Comparison of ENCODE assay signal across 8 cellular contexts in the genomic region with DNA sequence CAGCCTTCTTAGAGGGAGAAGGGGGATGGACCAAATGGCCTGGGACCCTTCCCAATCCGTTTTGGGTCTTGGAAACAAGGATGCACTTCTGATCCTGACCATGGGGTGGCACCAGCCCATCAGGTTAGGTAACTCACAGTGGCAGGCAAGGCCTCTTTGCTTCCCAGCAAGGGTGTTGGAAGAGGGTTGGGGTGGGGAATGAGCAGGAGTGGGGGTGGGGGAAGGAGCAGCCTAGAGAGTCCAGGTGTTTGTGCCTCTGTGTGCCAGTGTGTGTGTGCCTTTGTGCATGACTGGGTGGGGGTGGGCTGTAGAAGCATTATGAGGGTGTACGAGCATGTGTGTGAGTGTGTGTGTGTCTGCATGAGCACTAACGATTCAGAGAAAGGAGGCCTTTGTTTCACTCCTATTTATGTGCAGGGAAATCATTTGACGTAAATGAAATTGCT.
DNase-seq lines count a peak whose midpoint lies in the region; TF ChIP-seq lines count a peak whose summit lies in the region.

No MANE protein-coding gene starts in this region.

- DNase-seq in NCI-H2227 treated with DMSO at 0.1 percent for 48 hours (lab: John Stamatoyannopoulos, UW) (peak; percentile 31), cerebellar cortex (ENCODE audit: low spot score) (peak; percentile 39), germinal center (ENCODE audit: low spot score) (no peak), mesenteric fat pad (ENCODE audit: low spot score) (no peak)
- DNase-seq in activated effector memory CD4-positive, alpha-beta T cell treated with Interleukin-2 at 50 U/mL for 16 hours: no peak

- no peak overlapping the region for H3K4me2 ChIP-seq in DOHH2 (ENCODE audit: low read length)

- POLR2A ChIA-PET in HEK293 (lab: Yijun Ruan, JAX): no interaction called here

- H3K4me1 ChIP-seq in DOHH2 (ENCODE audit: control insufficient read depth, low read length) (no peaks in the 10 kb centered on the region), HEK293 (ENCODE audit: control insufficient read depth, insufficient read depth, low read length) (no peaks in the 10 kb centered on the region), liver (ENCODE audit: control insufficient read depth in 4 of 4, insufficient read depth in 4 of 4, low read length in 3 of 4) (no peaks in the 10 kb centered on the region)

- H3K9me3 ChIP-seq in DOHH2 (ENCODE audit: control insufficient read depth, insufficient read depth, low read length): no peaks in the 10 kb centered on the region
- H3K9me3 ChIP-seq in HEK293 (ENCODE audit: control insufficient read depth, insufficient read depth, low read depth, low read length): no peaks in the 10 kb centered on the region
- H3K9me3 ChIP-seq in liver (ENCODE audit: control insufficient read depth in 4 of 4, low read length in 3 of 4): no peaks in the 10 kb centered on the region

- H3K36me3 ChIP-seq in DOHH2 (ENCODE audit: control insufficient read depth, low read length) (no peaks in the 10 kb centered on the region), HEK293 (ENCODE audit: control insufficient read depth in 2 of 2, insufficient read depth in 1 of 2, low read length in 2 of 2) (no peaks in the 10 kb centered on the region), liver (ENCODE audit: control insufficient read depth in 4 of 4, insufficient read depth in 3 of 4, low read depth in 1 of 4, low read length in 3 of 4) (no peaks in the 10 kb centered on the region)

- TF ChIP-seq RAD21 in liver (IDR thresholded peaks at IDR 0.05): peak; percentile 94

- H3K4me3 ChIP-seq in DOHH2 (ENCODE audit: low read length): no peak overlapping the region
- H3K4me3 ChIP-seq in HEK293 (ENCODE audit: low read depth, low read length): no peak overlapping the region
- no peak overlapping the region for H3K4me3 ChIP-seq in liver (ENCODE audit: low read depth in 1 of 3, low read length in 3 of 3)

- H3K9me2 ChIP-seq in DOHH2 (replicated peaks; ENCODE audit: control insufficient read depth, low read length): no peaks in the 10 kb centered on the region

- H3K27ac ChIP-seq in DOHH2 (ENCODE audit: low read depth, low read length) (no peak overlapping the region), HEK293 (ENCODE audit: extremely low read depth, low read depth, low read length) (no peak overlapping the region), liver (ENCODE audit: low read depth in 1 of 2, low read length in 2 of 2) (no peak overlapping the region)

- CTCF ChIA-PET in HEK293 (lab: Yijun Ruan, JAX): interaction anchor here (0.7 to 1.9 kb wide), 9 partner anchors 8 to 1286 kb away, joined by 3 to 8 read pairs (median 3); no protein-coding TSS in a partner anchor

- H3K79me2 ChIP-seq in DOHH2 (ENCODE audit: control insufficient read depth, low read length): no peaks in the 10 kb centered on the region

- 57% methylated on average over 4 of the region's 4 CpGs for WGBS in liver

- no peak overlapping the region for H3K9ac ChIP-seq in liver (ENCODE audit: low read depth in 1 of 2, low read length in 2 of 2)

- TF ChIP-seq CTCF in DOHH2 (IDR thresholded peaks at IDR 0.05; ENCODE audit: low read depth, low read length, poor library complexity, severe bottlenecking) (peak; percentile 64), HEK293 (tag by site-specific recombination; IDR thresholded peaks at IDR 0.05) (0 out of 2 replicates have a peak, but pooled peaks have one; percentile 39), liver (IDR thresholded peaks at IDR 0.05; ENCODE audit: low read depth, low read length, missing input control) (peak; percentile 81)

- H3K27me3 ChIP-seq in DOHH2 (ENCODE audit: control insufficient read depth, low read length) (no peaks in the 10 kb centered on the region), liver (ENCODE audit: control insufficient read depth in 4 of 4, insufficient read depth in 4 of 4, low read length in 3 of 4) (no peaks in the 10 kb centered on the region)

- H4K20me1 ChIP-seq in DOHH2 (ENCODE audit: control insufficient read depth, insufficient read depth, low read depth, low read length): no peaks in the 10 kb centered on the region

- no peaks in the 10 kb centered on the region for H3F3A ChIP-seq in DOHH2 (ENCODE audit: control insufficient read depth, insufficient read depth)

TF ChIP-seq in HEK293, 187 proteins besides CTCF, POLR2A, EP300 and RAD21:
- TF ChIP-seq ZNF19 (tag by site-specific recombination; IDR thresholded peaks at IDR 0.05; ENCODE audit: low read depth) (no peak), ZNF555 (tag by site-specific recombination; conservative IDR thresholded peaks at IDR 0.05) (no peak), ZNF654 (tag by site-specific recombination; IDR thresholded peaks at IDR 0.05; ENCODE audit: low read depth) (peak; percentile 59), ZNF24 (tag by site-specific recombination; IDR thresholded peaks at IDR 0.05) (no peak)

TF ChIP-seq in liver, 16 proteins besides CTCF, POLR2A, EP300 and RAD21:
- no peak for TF ChIP-seq RXRA (IDR thresholded peaks at IDR 0.05)
- no peak for TF ChIP-seq JUND (IDR thresholded peaks at IDR 0.05)
- TF ChIP-seq FOXA2 (IDR thresholded peaks at IDR 0.05): no peak
- TF ChIP-seq TAF1 (conservative IDR thresholded peaks at IDR 0.05): no peak
- TF ChIP-seq HNF4G (IDR thresholded peaks at IDR 0.05): no peak
- no peak for TF ChIP-seq YY1 (IDR thresholded peaks at IDR 0.05)
- TF ChIP-seq, protein P1, sequence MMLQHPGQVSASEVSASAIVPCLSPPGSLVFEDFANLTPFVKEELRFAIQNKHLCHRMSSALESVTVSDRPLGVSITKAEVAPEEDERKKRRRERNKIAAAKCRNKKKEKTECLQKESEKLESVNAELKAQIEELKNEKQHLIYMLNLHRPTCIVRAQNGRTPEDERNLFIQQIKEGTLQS (IDR thresholded peaks at IDR 0.05): no peak
- TF ChIP-seq, protein P2, sequence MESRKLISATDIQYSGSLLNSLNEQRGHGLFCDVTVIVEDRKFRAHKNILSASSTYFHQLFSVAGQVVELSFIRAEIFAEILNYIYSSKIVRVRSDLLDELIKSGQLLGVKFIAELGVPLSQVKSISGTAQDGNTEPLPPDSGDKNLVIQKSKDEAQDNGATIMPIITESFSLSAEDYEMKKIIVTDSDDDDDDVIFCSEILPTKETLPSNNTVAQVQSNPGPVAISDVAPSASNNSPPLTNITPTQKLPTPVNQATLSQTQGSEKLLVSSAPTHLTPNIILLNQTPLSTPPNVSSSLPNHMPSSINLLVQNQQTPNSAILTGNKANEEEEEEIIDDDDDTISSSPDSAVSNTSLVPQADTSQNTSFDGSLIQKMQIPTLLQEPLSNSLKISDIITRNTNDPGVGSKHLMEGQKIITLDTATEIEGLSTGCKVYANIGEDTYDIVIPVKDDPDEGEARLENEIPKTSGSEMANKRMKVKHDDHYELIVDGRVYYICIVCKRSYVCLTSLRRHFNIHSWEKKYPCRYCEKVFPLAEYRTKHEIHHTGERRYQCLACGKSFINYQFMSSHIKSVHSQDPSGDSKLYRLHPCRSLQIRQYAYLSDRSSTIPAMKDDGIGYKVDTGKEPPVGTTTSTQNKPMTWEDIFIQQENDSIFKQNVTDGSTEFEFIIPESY (IDR thresholded peaks at IDR 0.05): no peak
- TF ChIP-seq FOXA1 (IDR thresholded peaks at IDR 0.05): no peak
- TF ChIP-seq HNF4A (conservative IDR thresholded peaks at IDR 0.05): no peak
- no peak for TF ChIP-seq SP1 (IDR thresholded peaks at IDR 0.05)

Comparison
In these comparisons a context has a peak if more than half of its experiments do, and no peak if none do; other contexts are left out.
1. DNase-seq: peak in NCI-H2227 treated with DMSO at 0.1 percent for 48 hours (single experiment) and cerebellar cortex (single experiment); none in germinal center (single experiment), mesenteric fat pad (single experiment) and activated effector memory CD4-positive, alpha-beta T cell treated with Interleukin-2 at 50 U/mL for 16 hours (single experiment).
2. Peak in every context shown above with its lines, with median percentiles within 50 percentile points of each other: CTCF ChIP-seq.